ENCODE assay signal across 1 cellular context in genomic region chr14:21038416-21039058, GRCh38.
TF ChIP-seq lines count a peak whose summit lies in the region.

No MANE protein-coding gene starts in this region.

TF ChIP-seq in SK-N-SH, 30 proteins besides CTCF, POLR2A, EP300 and RAD21:
- TF ChIP-seq MAX (IDR thresholded peaks at IDR 0.05; ENCODE audit: low read depth) (no peak), CHD2 (IDR thresholded peaks at IDR 0.05; ENCODE audit: low read length, partially characterized antibody) (no peak), TEAD4 (IDR thresholded peaks at IDR 0.05; ENCODE audit: borderline replicate concordance, insufficient read depth) (no peak), IRF3 (IDR thresholded peaks at IDR 0.05; ENCODE audit: low read depth, low read length) (no peak), RCOR1 (IDR thresholded peaks at IDR 0.05; ENCODE audit: low read length) (no peak), TCF12 (IDR thresholded peaks at IDR 0.05) (no peak)
